ENCODE assay signal across 19 cellular contexts in the genomic region with DNA sequence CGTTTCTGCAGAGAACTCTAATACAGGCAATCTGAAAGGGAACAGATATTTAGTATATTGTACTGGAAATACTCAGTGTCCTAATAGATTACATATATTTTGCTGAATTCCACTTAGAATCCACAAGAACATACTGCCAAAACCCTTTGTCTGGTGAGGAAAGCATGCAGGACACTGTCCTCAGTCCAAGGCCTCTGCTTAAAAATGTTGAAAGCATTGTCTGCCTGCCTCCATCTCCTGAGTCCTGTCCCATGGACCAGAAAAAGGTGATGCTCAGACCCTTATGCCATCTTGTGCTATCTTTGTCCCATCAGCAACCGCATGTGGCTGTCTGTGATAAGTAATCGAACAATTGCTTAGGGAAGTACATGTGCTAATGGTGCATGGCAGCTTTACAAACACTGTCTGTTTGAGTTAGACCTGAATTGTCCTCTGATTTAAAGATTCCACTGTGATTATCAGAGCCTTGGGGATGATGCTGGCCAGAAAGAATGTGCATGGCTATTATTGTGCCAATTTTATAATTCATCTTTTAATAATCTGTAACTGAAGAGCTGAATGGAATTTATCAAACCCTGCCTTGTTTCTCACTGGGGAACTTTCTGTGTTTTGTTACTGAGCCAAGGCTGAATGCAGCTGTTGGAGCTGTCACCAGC.
DNase-seq lines count a peak whose midpoint lies in the region; ATAC-seq, FAIRE-seq and TF ChIP-seq lines count a peak whose summit lies in the region.
"Had no signal": no experiment of that assay in that cellular context is flagged by ENCODE, and none has a peak within 500 bp of the region (broad histone marks: within the 10 kb centered on the region; RNA-seq: fewer than 3 reads in every experiment).

No MANE protein-coding gene starts in this region.

- no peak overlapping the region for H3K9ac ChIP-seq in mammary epithelial cell (ENCODE audit: insufficient read depth, low read length)

- in situ Hi-C loops in mammary epithelial cell (cut with MboI; ENCODE audit: low sequenced_read_pairs in 2 of 2), result no loop called here

- H3K27me3 ChIP-seq in mammary epithelial cell (ENCODE audit: insufficient read depth, low read length), result no peaks in the 10 kb centered on the region
- no peaks in the 10 kb centered on the region for H3K27me3 ChIP-seq in breast epithelium
- H3K27me3 ChIP-seq: hepatocyte, Peyer's patch, transverse colon had no signal

- H3K36me3 ChIP-seq in mammary epithelial cell (ENCODE audit: insufficient read depth, low read length) (no peaks in the 10 kb centered on the region), breast epithelium (no peaks in the 10 kb centered on the region)
- H3K36me3 ChIP-seq: Peyer's patch, transverse colon had no signal

- H3K27ac ChIP-seq in mammary epithelial cell (ENCODE audit: insufficient read depth, low read depth, low read length) (no peak overlapping the region), breast epithelium (no peak overlapping the region), angular gyrus (ENCODE audit: low read depth, low read length) (peak overlapping the region; percentile 68)
- H3K27ac ChIP-seq: hepatocyte, Peyer's patch, transverse colon had no signal

- H3K4me1 ChIP-seq in mammary epithelial cell (ENCODE audit: insufficient read depth, low read length), result peaks cover 3% of the 10 kb centered on the region
- no peaks in the 10 kb centered on the region for H3K4me1 ChIP-seq in breast epithelium
- H3K4me1 ChIP-seq: Peyer's patch, transverse colon had no signal

- no peaks in the 10 kb centered on the region for H3K79me2 ChIP-seq in mammary epithelial cell (ENCODE audit: insufficient read depth, low read length)
- H3K79me2 ChIP-seq: hepatocyte had no signal

- CTCF ChIA-PET in mammary epithelial cell (lab: Charles Lee; ENCODE audit: low non-redundant PET), result interaction anchor here (0.6 kb wide), 1 partner anchor 38 kb away, joined by 3 read pairs; no protein-coding TSS in a partner anchor

- TF ChIP-seq CTCF in mammary epithelial cell (conservative IDR thresholded peaks at IDR 0.05 in 1 of 2, IDR thresholded peaks at IDR 0.05 in 1 of 2; ENCODE audit: extremely low read depth in 1 of 2, insufficient read depth in 1 of 2, low read depth in 1 of 2, low read length in 2 of 2), result no peak
- no peak for TF ChIP-seq CTCF in breast epithelium (IDR thresholded peaks at IDR 0.05)

- H3K4me2 ChIP-seq in mammary epithelial cell (ENCODE audit: insufficient read depth, low read depth, low read length), result no peak overlapping the region
- H3K4me2 ChIP-seq: hepatocyte had no signal

- H3K4me3 ChIP-seq in mammary epithelial cell (replicated peaks in 1 of 3; ENCODE audit: insufficient read depth in 1 of 3, low read depth in 2 of 3, low read length in 3 of 3) (no peak overlapping the region), breast epithelium (no peak overlapping the region)
- H3K4me3 ChIP-seq: hepatocyte, lung, Peyer's patch, transverse colon had no signal

- BruUV-seq in mammary epithelial cell (replicated peaks; lab: Mats Ljungman, UMichigan), result no TSS peak

- no peaks in the 10 kb centered on the region for H3K9me3 ChIP-seq in mammary epithelial cell (replicated peaks; ENCODE audit: insufficient read depth, low read length)
- no peaks in the 10 kb centered on the region for H3K9me3 ChIP-seq in breast epithelium
- H3K9me3 ChIP-seq: Peyer's patch, transverse colon had no signal

- peak; percentile 63 for FAIRE-seq in urothelium cell line (lab: Jason Lieb, UNC)
- FAIRE-seq: endometrium, GM12892 had no signal

- ATAC-seq in HG03521 (IDR thresholded peaks at IDR 0.05; ENCODE audit: unreplicated experiment), result no peak
- ATAC-seq: activated T-cell treated with anti-CD3 and anti-CD28 coated beads, Interleukin-2, amount 50 U/mL, for 72 hours; T-helper 17 cell had no signal

- H4K20me1 ChIP-seq in mammary epithelial cell (ENCODE audit: insufficient read depth, low read length), result no peaks in the 10 kb centered on the region

- DNase-seq in mammary epithelial cell, result peak; percentile 8
- no peak for DNase-seq in breast epithelium (ENCODE audit: low spot score in 2 of 2)
- DNase-seq in glomerular visceral epithelial cell (ENCODE audit: extremely low spot score), result peak; percentile 52
- DNase-seq in urothelium cell line (ENCODE audit: low spot score), result peak; percentile 51
- no peak for DNase-seq in KG1 (lab: John Stamatoyannopoulos, UW)
- no peak for DNase-seq in OCI-M2 (lab: John Stamatoyannopoulos, UW; ENCODE audit: unreplicated experiment)
- DNase-seq: activated T-cell treated with anti-CD3 and anti-CD28 coated beads, Interleukin-2, amount 50 U/mL, for 72 hours; anterior cingulate cortex; DMS79 treated with DMSO at 0.1 percent for 48 hours; Peyer's patch; stimulated activated CD4-positive, alpha-beta T cell treated with anti-CD3 and anti-CD28 coated beads, Interleukin-15, amount 100 ng/mL, for 24 hours; T-helper 17 cell; transverse colon had no signal

- dilution Hi-C loops in mammary epithelial cell (cut with HindIII; ENCODE audit: low sequenced_read_pairs), result no loop called here

- no peak overlapping the region for H2AFZ ChIP-seq in mammary epithelial cell (ENCODE audit: low read depth, low read length)
- H2AFZ ChIP-seq: hepatocyte had no signal

- WGBS in mammary epithelial cell (ENCODE audit: low coverage, missing lambda C conversion rate), result 29% methylated on average over 3 of the region's 3 CpGs

- intact Hi-C loops in mammary epithelial cell (cut with micrococcal nuclease), result loop anchor here (5.0 kb wide), 1 partner anchor 313 kb away; no protein-coding TSS in a partner anchor
- intact Hi-C loops in breast epithelium (cut with DNase I; ENCODE audit: low total_unique reads), result no loop called here

- no peak for TF ChIP-seq POLR2A in breast epithelium (IDR thresholded peaks at IDR 0.05)

Comparison
In these comparisons a context has a peak if more than half of its experiments do, and no peak if none do; other contexts are left out.
1. DNase-seq: peak in mammary epithelial cell (single experiment), glomerular visceral epithelial cell (single experiment) and urothelium cell line (single experiment); none in breast epithelium (0 of 2), KG1 (single experiment) and OCI-M2 (single experiment).